Comparison of ENCODE assay signal across 1 cellular context in the genomic region with DNA sequence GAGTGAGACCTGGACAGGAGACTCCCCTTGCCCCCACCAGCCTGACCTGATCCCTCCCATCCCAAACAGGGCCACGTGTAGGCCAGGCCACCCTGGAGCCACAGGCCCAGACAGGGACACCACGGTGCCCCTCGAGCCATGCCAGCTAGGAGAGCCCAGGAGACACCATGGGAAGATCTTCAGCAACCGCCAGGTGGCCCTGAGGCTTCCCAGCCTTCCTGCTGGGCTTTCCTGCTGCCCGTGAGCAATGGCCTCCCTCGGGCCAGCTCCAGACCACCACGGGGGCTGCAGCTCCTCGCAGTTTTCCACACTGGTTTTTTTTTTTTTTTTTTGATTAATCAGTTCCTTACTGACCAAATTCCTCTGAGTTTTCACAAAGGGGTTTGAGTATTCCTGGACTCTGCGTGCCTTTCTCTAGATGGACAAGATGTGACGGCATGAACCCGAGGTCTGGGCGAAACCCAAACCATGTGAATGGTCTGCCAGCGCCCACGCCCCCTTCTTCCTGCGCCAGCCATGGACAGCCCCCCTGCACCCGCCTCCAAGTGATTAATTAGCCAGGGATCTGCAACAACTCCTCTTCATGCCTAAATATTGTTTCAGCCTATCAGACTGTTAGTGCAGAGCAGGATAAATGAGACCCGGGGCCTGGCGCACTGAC.
A peak's percentile ranks its signal among the peaks of the same experiment; 100 is the strongest.
TF ChIP-seq lines count a peak whose summit lies in the region.

No MANE protein-coding gene starts in this region.

TF ChIP-seq in K562, 482 proteins besides CTCF, POLR2A, EP300 and RAD21:
- TF ChIP-seq, protein P1, sequence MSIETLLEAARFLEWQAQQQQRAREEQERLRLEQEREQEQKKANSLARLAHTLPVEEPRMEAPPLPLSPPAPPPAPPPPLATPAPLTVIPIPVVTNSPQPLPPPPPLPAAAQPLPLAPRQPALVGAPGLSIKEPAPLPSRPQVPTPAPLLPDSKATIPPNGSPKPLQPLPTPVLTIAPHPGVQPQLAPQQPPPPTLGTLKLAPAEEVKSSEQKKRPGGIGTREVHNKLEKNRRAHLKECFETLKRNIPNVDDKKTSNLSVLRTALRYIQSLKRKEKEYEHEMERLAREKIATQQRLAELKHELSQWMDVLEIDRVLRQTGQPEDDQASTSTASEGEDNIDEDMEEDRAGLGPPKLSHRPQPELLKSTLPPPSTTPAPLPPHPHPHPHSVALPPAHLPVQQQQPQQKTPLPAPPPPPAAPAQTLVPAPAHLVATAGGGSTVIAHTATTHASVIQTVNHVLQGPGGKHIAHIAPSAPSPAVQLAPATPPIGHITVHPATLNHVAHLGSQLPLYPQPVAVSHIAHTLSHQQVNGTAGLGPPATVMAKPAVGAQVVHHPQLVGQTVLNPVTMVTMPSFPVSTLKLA (conservative IDR thresholded peaks at IDR 0.05), result no peak
- TF ChIP-seq ZNF239 (CRISPR knock-in tag; IDR thresholded peaks at IDR 0.05), result no peak
- TF ChIP-seq POLR2H (tag; IDR thresholded peaks at IDR 0.05; ENCODE audit: low read depth), result no peak
- TF ChIP-seq DPF2 (IDR thresholded peaks at IDR 0.05), result no peak
- TF ChIP-seq KLF1 (tag; IDR thresholded peaks at IDR 0.05), result 0 out of 2 replicates have a peak, but pooled peaks have one; percentile 11
- TF ChIP-seq TRIM24 (IDR thresholded peaks at IDR 0.05), result no peak
- TF ChIP-seq WHSC1 (IDR thresholded peaks at IDR 0.05; ENCODE audit: low read length), result no peak
- TF ChIP-seq ZNF354B (CRISPR knock-in tag; IDR thresholded peaks at IDR 0.05), result no peak
- TF ChIP-seq ZNF253 (CRISPR knock-in tag; conservative IDR thresholded peaks at IDR 0.05), result no peak
- no peak for TF ChIP-seq CSDE1 (IDR thresholded peaks at IDR 0.05)
- no peak for TF ChIP-seq ZNF586 (CRISPR knock-in tag; conservative IDR thresholded peaks at IDR 0.05)
- TF ChIP-seq HNRNPK (IDR thresholded peaks at IDR 0.05; ENCODE audit: low read depth, low read length, poor library complexity, severe bottlenecking), result no peak
- no peak for TF ChIP-seq ETV6 (IDR thresholded peaks at IDR 0.05; ENCODE audit: borderline replicate concordance in 1 of 2, low read depth in 2 of 2, low read length in 1 of 2)
- TF ChIP-seq ETV6 (CRISPR knock-in tag; IDR thresholded peaks at IDR 0.05; ENCODE audit: borderline replicate concordance), result no peak
- TF ChIP-seq THAP12 (CRISPR knock-in tag; IDR thresholded peaks at IDR 0.05), result peak; percentile 10; the same call in 1 of the 2 replicates
- no peak for TF ChIP-seq ZC3H4 (CRISPR knock-in tag; IDR thresholded peaks at IDR 0.05; ENCODE audit: borderline replicate concordance)
- TF ChIP-seq E4F1 (CRISPR knock-in tag; IDR thresholded peaks at IDR 0.05; ENCODE audit: borderline replicate concordance), result no peak
- no peak for TF ChIP-seq ZNF699 (CRISPR knock-in tag; IDR thresholded peaks at IDR 0.05; ENCODE audit: insufficient replicate concordance)
- TF ChIP-seq ZNF561 (CRISPR knock-in tag; conservative IDR thresholded peaks at IDR 0.05), result no peak
- no peak for TF ChIP-seq ATF2 (CRISPR knock-in tag; IDR thresholded peaks at IDR 0.05)
- TF ChIP-seq RBBP5 (IDR thresholded peaks at IDR 0.05; ENCODE audit: borderline replicate concordance, insufficient read depth, low read length, poor library complexity, severe bottlenecking), result peak; percentile 27
- no peak for TF ChIP-seq BCL6 (CRISPR knock-in tag; IDR thresholded peaks at IDR 0.05)
- 0 out of 2 replicates have a peak, but pooled peaks have one; percentile 10 for TF ChIP-seq MTF1 (CRISPR knock-in tag; IDR thresholded peaks at IDR 0.05; ENCODE audit: borderline replicate concordance)
- TF ChIP-seq ZNF639 (CRISPR knock-in tag; conservative IDR thresholded peaks at IDR 0.05 in 1 of 2, IDR thresholded peaks at IDR 0.05 in 1 of 2), result no peak
- TF ChIP-seq ZBTB2 (IDR thresholded peaks at IDR 0.05), result no peak
- TF ChIP-seq BDP1 (IDR thresholded peaks at IDR 0.05; ENCODE audit: insufficient read depth, insufficient read length), result no peak
TF ChIP-seq in K562: peak in this region for 4.
